In the genomic region with DNA sequence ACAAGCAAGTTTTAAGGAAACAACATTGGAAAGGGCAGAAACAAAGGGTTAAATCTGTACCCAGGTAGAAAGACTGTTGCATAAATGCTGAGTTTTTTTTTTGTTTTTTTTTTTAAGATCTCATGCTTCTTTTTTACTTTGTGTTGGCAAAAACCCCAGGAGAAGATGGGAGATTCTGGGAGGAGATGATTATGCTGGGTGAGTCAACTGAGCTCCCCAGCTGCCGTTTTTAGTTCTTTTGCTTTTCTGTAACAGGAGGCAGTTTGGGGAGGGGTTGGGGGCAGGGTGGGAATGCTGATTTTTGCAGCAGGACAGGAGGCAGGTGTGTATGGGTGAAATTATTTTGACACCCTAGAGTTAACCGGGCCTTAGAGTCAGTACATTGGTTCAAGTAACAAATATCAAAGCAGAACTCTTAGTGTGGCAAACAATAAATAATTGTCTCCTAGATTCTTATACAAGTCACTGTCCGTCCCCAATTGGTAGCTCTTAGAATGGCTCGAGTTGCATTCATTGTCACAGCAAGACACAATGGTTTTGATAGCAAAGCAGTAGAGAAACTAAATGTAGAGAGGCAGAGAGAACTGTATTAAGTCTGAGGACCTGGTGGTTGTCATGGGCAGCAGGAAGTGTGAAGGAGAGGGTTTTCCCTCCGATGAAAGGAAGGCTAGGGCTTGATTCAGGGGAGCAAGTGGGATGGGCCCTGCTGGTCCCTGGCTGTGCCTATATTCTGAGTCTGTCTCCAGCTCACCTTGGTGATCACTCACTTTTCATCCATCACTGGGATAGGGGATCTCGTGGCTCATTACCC, we compare ENCODE assay signal across 10 cellular contexts. TPM values are rescaled to one million over a fixed set of nuclear protein-coding genes. Genes with fewer than 3 reads are reported as not detected.
A peak's percentile ranks its signal among the peaks of the same experiment; 100 is the strongest.
DNase-seq lines count a peak whose midpoint lies in the region; ATAC-seq, FAIRE-seq and TF ChIP-seq lines count a peak whose summit lies in the region.
"Had no signal": no experiment of that assay in that cellular context is flagged by ENCODE, and none has a peak within 500 bp of the region (broad histone marks: within the 10 kb centered on the region; RNA-seq: fewer than 3 reads in every experiment).

No MANE protein-coding gene starts in this region.

- no peaks in the 10 kb centered on the region for H3K27me3 Mint-ChIP-seq in effector memory CD8-positive, alpha-beta T cell
- H3K27me3 Mint-ChIP-seq in nephron progenitor cell (ENCODE audit: low read depth, poor library complexity) (no peaks in the 10 kb centered on the region), Calu3 (ENCODE audit: unreplicated experiment) (no peaks in the 10 kb centered on the region)

- no peak for FAIRE-seq in D721Med (lab: Jason Lieb, UNC)
- FAIRE-seq: GM12878, islet of Langerhans had no signal

- peaks cover 25 to 55% of the 10 kb centered on the region in 2 donors for H3K4me1 Mint-ChIP-seq in effector memory CD8-positive, alpha-beta T cell (ENCODE audit: low read depth in 2 of 2)
- H3K4me1 Mint-ChIP-seq in nephron progenitor cell: peaks cover 75% of the 10 kb centered on the region
- H3K4me1 Mint-ChIP-seq in Calu3 (ENCODE audit: low read depth, unreplicated experiment): peaks cover 8% of the 10 kb centered on the region

- CTCF ChIA-PET in Calu3 (lab: Charles Lee): interaction anchor here (0.5 kb wide), 1 partner anchor 95 kb away, joined by 4 read pairs; no protein-coding TSS in a partner anchor

- no TSS peak for BruUV-seq in Calu3 (replicated peaks; lab: Mats Ljungman, UMichigan)

- ATAC-seq in effector memory CD8-positive, alpha-beta T cell (replicated peaks): no peak
- ATAC-seq: GM12878 had no signal

- peak overlapping the region; percentile 59 to 65 for H3K27ac Mint-ChIP-seq in effector memory CD8-positive, alpha-beta T cell
- peak overlapping the region; percentile 98 for H3K27ac Mint-ChIP-seq in nephron progenitor cell
- no peak overlapping the region for H3K27ac Mint-ChIP-seq in Calu3 (ENCODE audit: unreplicated experiment)

- peak; percentile 82 for DNase-seq in EH (ENCODE audit: low read depth)
- DNase-seq in NCI-H446 (lab: John Stamatoyannopoulos, UW): peak; percentile 19 to 57
- DNase-seq in effector memory CD8-positive, alpha-beta T cell: no peak
- DNase-seq in nephron progenitor cell: no peak
- no peak for DNase-seq in NCI-H146 (lab: John Stamatoyannopoulos, UW)
- no peak for DNase-seq in Calu3
- no peak for DNase-seq in ecto neural progenitor cell (ENCODE audit: low spot score)
- no peak for DNase-seq in D721Med (ENCODE audit: insufficient read length, low spot score)

- intact Hi-C loops in Calu3 (cut with micrococcal nuclease; ENCODE audit: unreplicated experiment): no loop called here

- H3K4me3 Mint-ChIP-seq in effector memory CD8-positive, alpha-beta T cell: peak overlapping the region; percentile 4 to 10
- peak overlapping the region; percentile 50 for H3K4me3 Mint-ChIP-seq in nephron progenitor cell
- H3K4me3 Mint-ChIP-seq in Calu3 (ENCODE audit: low read depth, unreplicated experiment): no peak overlapping the region

- TF ChIP-seq CTCF in nephron progenitor cell (IDR thresholded peaks at IDR 0.05) (no peak), Calu3 (IDR thresholded peaks at IDR 0.05; ENCODE audit: unreplicated experiment) (no peak), D721Med (IDR thresholded peaks at IDR 0.05; ENCODE audit: insufficient read depth, missing control alignments) (no peak)

- peaks cover 17% of the 10 kb centered on the region for H3K36me3 Mint-ChIP-seq in effector memory CD8-positive, alpha-beta T cell (ENCODE audit: insufficient read depth)
- H3K36me3 Mint-ChIP-seq in nephron progenitor cell (ENCODE audit: low read depth) (peaks cover 10% of the 10 kb centered on the region), Calu3 (ENCODE audit: insufficient read depth, unreplicated experiment) (peaks cover 5% of the 10 kb centered on the region)

- H3K9me3 Mint-ChIP-seq in effector memory CD8-positive, alpha-beta T cell: no peaks in the 10 kb centered on the region
- H3K9me3 Mint-ChIP-seq in nephron progenitor cell: no peaks in the 10 kb centered on the region
- no peaks in the 10 kb centered on the region for H3K9me3 Mint-ChIP-seq in Calu3 (ENCODE audit: low read depth, unreplicated experiment)

RNA-seq across cellular contexts. Expression of a gene that starts 36.7 kb away (rescaled TPM):
- total RNA-seq in Calu3 (2022): 0.26 and 0.37 TPM in 2 replicates

RNA-seq across cellular contexts. Expression of a gene that starts 41.3 kb away (rescaled TPM):
- total RNA-seq in Calu3 (2022): 63.1 and 71.2 TPM in 2 replicates

RNA-seq across cellular contexts. Expression of a gene that starts 58.6 kb away (rescaled TPM):
- total RNA-seq in Calu3 (2022): 41.3 and 44.9 TPM in 2 replicates

Comparison
In these comparisons a context has a peak if more than half of its experiments do, and no peak if none do; other contexts are left out.
1. DNase-seq: peak in EH (single experiment) and NCI-H446 (2 of 2); none in effector memory CD8-positive, alpha-beta T cell (0 of 3), nephron progenitor cell (single experiment), NCI-H146 (single experiment), Calu3 (single experiment), ecto neural progenitor cell (single experiment) and D721Med (single experiment).